In the genomic region with DNA sequence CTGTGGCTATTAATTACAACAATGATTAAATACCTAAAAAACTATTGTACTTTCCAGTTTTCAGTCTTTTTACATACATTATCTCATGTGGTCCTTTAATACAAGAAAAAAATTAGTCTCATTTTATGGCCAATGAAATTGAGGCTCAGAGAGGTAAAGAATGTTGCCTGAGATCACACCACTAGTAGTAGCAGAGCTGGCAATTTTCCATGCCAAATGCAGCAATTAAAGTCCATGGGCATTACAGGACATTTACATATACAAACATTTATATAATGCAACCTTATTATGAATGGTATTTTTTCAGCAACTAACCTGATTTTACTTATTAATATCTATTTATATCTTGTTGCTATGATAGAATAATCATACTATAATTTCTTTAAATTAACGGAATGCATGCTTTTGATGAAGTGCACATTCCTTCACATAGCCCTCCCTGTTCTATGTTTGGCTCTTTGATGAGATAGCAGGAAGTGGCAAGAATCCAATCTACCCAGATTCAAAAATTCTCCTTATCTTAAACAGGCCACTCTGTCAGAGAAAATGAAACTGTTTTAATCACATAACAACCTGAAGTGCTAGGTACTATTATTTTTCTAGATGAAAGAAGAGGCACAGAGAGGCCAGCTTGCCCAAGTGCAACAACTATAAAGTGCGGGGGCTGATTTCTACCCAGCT, we compare ENCODE assay signal across 11 cellular contexts.
DNase-seq lines count a peak whose midpoint lies in the region; ATAC-seq and TF ChIP-seq lines count a peak whose summit lies in the region.
"Had no signal": no experiment of that assay in that cellular context is flagged by ENCODE, and none has a peak within 500 bp of the region (broad histone marks: within the 10 kb centered on the region; RNA-seq: fewer than 3 reads in every experiment).

No MANE protein-coding gene starts in this region.

- H3K4me3 ChIP-seq in ACC112 (ENCODE audit: low read depth, low read length): no peak overlapping the region
- no peak overlapping the region for H3K4me3 ChIP-seq in SJCRH30
- H3K4me3 ChIP-seq in fibroblast of the aortic adventitia (ENCODE audit: low read depth, low read length): no peak overlapping the region
- H3K4me3 ChIP-seq: prostate gland, sigmoid colon, tibial artery had no signal

- no peak for TF ChIP-seq CTCF in fibroblast of the aortic adventitia (IDR thresholded peaks at IDR 0.05; ENCODE audit: insufficient read depth, low read length)

- peak; percentile 45 for DNase-seq in G401 (ENCODE audit: low spot score)
- DNase-seq in SJCRH30: peak in 1 of 2 experiments; percentile 27
- peak; percentile 14 for DNase-seq in fibroblast of the aortic adventitia (ENCODE audit: low read depth)
- no peak for DNase-seq in NCI-H345 treated with DMSO at 0.1 percent for 48 hours (lab: John Stamatoyannopoulos, UW; ENCODE audit: unreplicated experiment)

- ATAC-seq in GM21367 (IDR thresholded peaks at IDR 0.05; ENCODE audit: unreplicated experiment) (no peak), HG03460 (IDR thresholded peaks at IDR 0.05; ENCODE audit: unreplicated experiment) (no peak)

- H3K9me3 ChIP-seq in SJCRH30 (replicated peaks): no peaks in the 10 kb centered on the region
- H3K9me3 ChIP-seq: neutrophil, prostate gland, sigmoid colon, tibial artery had no signal

- H3K4me1 ChIP-seq in ACC112 (ENCODE audit: control insufficient read depth, insufficient read depth, low read length, unreplicated experiment) (peaks cover 14% of the 10 kb centered on the region), SJCRH30 (peaks cover 12% of the 10 kb centered on the region)
- H3K4me1 ChIP-seq: prostate gland had no signal

- no peaks in the 10 kb centered on the region for H3K79me2 ChIP-seq in ACC112 (ENCODE audit: control insufficient read depth, insufficient read depth, low read length, unreplicated experiment)

- H3K27ac ChIP-seq in ACC112 (ENCODE audit: low read depth, low read length) (peak overlapping the region; percentile 60; the same call in 1 of the 2 replicates), SJCRH30 (peak overlapping the region; percentile 44; the same call in 1 of the 2 replicates)
- H3K27ac ChIP-seq: neutrophil, tibial artery had no signal

- H3K36me3 ChIP-seq in ACC112 (ENCODE audit: insufficient read depth, low read length) (no peaks in the 10 kb centered on the region), SJCRH30 (no peaks in the 10 kb centered on the region)
- H3K36me3 ChIP-seq: neutrophil, prostate gland, sigmoid colon, tibial artery had no signal

- in situ Hi-C loops in G401 (cut with HindIII; ENCODE audit: low sequenced_read_pairs): no loop called here

- H2AFZ ChIP-seq in ACC112 (ENCODE audit: low read length, unreplicated experiment): no peak overlapping the region

- H3K27me3 ChIP-seq in ACC112 (ENCODE audit: insufficient read depth, low read length) (no peaks in the 10 kb centered on the region), SJCRH30 (no peaks in the 10 kb centered on the region)
- H3K27me3 ChIP-seq: neutrophil, sigmoid colon, tibial artery had no signal
